Comparison of ENCODE assay signal across 20 cellular contexts in genomic region chr11:27997344-27997743, GRCh38.
"Had no signal": no experiment of that assay in that cellular context is flagged by ENCODE, and none has a peak within 500 bp of the region (broad histone marks: within the 10 kb centered on the region; RNA-seq: fewer than 3 reads in every experiment).

No MANE protein-coding gene starts in this region.

- H3K4me2 ChIP-seq: neural progenitor cell had no signal

- DNase-seq: cortex of kidney; dorsolateral prefrontal cortex; effector CD8-positive, alpha-beta T cell; glutamatergic neuron; left ventricle myocardium superior; mesenchymal stem cell; midbrain; nucleus accumbens; ovary; small intestine; stimulated activated CD4-positive, alpha-beta T cell treated with anti-CD3 and anti-CD28 coated beads, Interleukin-12 subunit alpha, Interleukin-12 subunit beta, amount 100 ng/mL, for 4 hours; stimulated activated naive CD4-positive, alpha-beta T cell; stomach; substantia nigra had no signal

- FAIRE-seq: keratinocyte, small intestine had no signal

- H3K36me3 ChIP-seq: gastroesophageal sphincter, neural progenitor cell, ovary, right atrium auricular region, stomach had no signal

- ATAC-seq: gastroesophageal sphincter; left ventricle myocardium superior; natural killer cell treated with Interleukin-12 subunit alpha and Interleukin-12 subunit beta and Interleukin-15 and Interleukin-18, amount 100 ng/mL, for 72 hours had no signal

- H3K27me3 ChIP-seq: dorsolateral prefrontal cortex, gastroesophageal sphincter, neural progenitor cell, ovary, right atrium auricular region, stomach had no signal

- H3K4me3 ChIP-seq: dorsolateral prefrontal cortex, gastroesophageal sphincter, lung, neural progenitor cell, ovary, right atrium auricular region, stomach had no signal

- H3K9me3 ChIP-seq: ovary had no signal

- H3K4me1 ChIP-seq: gastroesophageal sphincter, neural progenitor cell, right atrium auricular region, stomach had no signal

- H3K27ac ChIP-seq: dorsolateral prefrontal cortex, gastroesophageal sphincter, neural progenitor cell, ovary, right atrium auricular region, stomach had no signal
